Comparison of ENCODE assay signal across 8 cellular contexts in genomic region chr16:83898463-83899271, GRCh38. TPM values are rescaled to one million over a fixed set of nuclear protein-coding genes. Genes with fewer than 3 reads are reported as not detected.
DNase-seq lines count a peak whose midpoint lies in the region; ATAC-seq, FAIRE-seq and TF ChIP-seq lines count a peak whose summit lies in the region.

Gene MLYCD (plus strand): TSS chr16:83899115. CDS start chr16:83899145, 30 bp downstream.

- H3K79me2 ChIP-seq in HepG2 (ENCODE audit: insufficient read depth, low read length) = peaks cover 5% of the 10 kb centered on the region

- POLR2A ChIA-PET in AG04449 (lab: Yijun Ruan, JAX) = no interaction called here
- POLR2A ChIA-PET in activated CD4-positive, alpha-beta T cell treated with anti-CD3 and anti-CD28 coated beads, Interleukin-2, amount 10 ng/mL, durations not matched to agents 7 days and 5 days (lab: Charles Lee) = no interaction called here
- POLR2A ChIA-PET in HepG2 (lab: Yijun Ruan, JAX) = interaction anchor here (0.8 to 1.0 kb wide), 2 partner anchors 46 to 55 kb away, joined by 4 read pairs; partner anchors contain the start of gene OSGIN1

- H3K4me3 ChIP-seq in AG04449 (ENCODE audit: low read depth, low read length) (peak within 1 kb of the TSS; percentile 70), HepG2 (replicated peaks in 1 of 3; ENCODE audit: insufficient read depth in 1 of 3, low read depth in 2 of 3, low read length in 3 of 3) (peak within 1 kb of the TSS; percentile 68 to 84 (median 74))

- peaks cover 39% of the 10 kb centered on the region for H3K4me1 ChIP-seq in HepG2 (ENCODE audit: insufficient read depth, low read length)

- in situ Hi-C loops in HepG2 (cut with HindIII; ENCODE audit: extremely low pct_ligation_motif_present, low pct_unique_long_range_greater_than_20kb) = no loop called here

- intact Hi-C loops in HepG2 (cut with micrococcal nuclease; ENCODE audit: unreplicated experiment) = loop anchor here (2.0 kb wide), 1 partner anchor 54 kb away; the partner anchor contains the start of gene OSGIN1

- CTCF ChIA-PET in AG04449 (lab: Yijun Ruan, JAX) = interaction anchor here (0.9 to 2.3 kb wide), 2 partner anchors 27 to 58 kb away, joined by 4 to 7 read pairs; no protein-coding TSS in a partner anchor
- CTCF ChIA-PET in activated CD4-positive, alpha-beta T cell treated with anti-CD3 and anti-CD28 coated beads, Interleukin-2, amount 10 ng/mL, durations not matched to agents 7 days and 5 days (lab: Charles Lee) = interaction anchor here (0.7 kb wide), 1 partner anchor 75 kb away, joined by 3 read pairs; no protein-coding TSS in a partner anchor
- CTCF ChIA-PET in HepG2 (lab: Yijun Ruan, JAX; ENCODE audit: low intra/inter-chr PET ratio, low total read pairs) = no interaction called here

- H2AFZ ChIP-seq in HepG2 (ENCODE audit: low read length) = peak within 1 kb of the TSS; percentile 88

- peak within 1 kb of the TSS; percentile 94 for H3K4me3 Mint-ChIP-seq in activated CD4-positive, alpha-beta T cell treated with anti-CD3 and anti-CD28 coated beads, Interleukin-2, amount 10 ng/mL, durations not matched to agents 7 days and 5 days

- H3K36me3 ChIP-seq in HepG2 (replicated peaks in 1 of 2; ENCODE audit: control insufficient read depth in 1 of 2, insufficient read depth in 2 of 2, low read length in 2 of 2) = no peaks in the 10 kb centered on the region

- peak within 1 kb of the TSS; percentile 98 for H3K4me2 ChIP-seq in HepG2 (ENCODE audit: low read depth, low read length)

- peak; percentile 61 to 74 for TF ChIP-seq POLR2A in HepG2 (IDR thresholded peaks at IDR 0.05; ENCODE audit: insufficient read depth in 1 of 2, low read depth in 2 of 2, low read length in 2 of 2)

- 7% methylated on average over 10 of the region's 69 CpGs for WGBS in HepG2 (ENCODE audit: low lambda C conversion rate)

- ATAC-seq in GM18520 (IDR thresholded peaks at IDR 0.05; ENCODE audit: unreplicated experiment) (peak; percentile 82), HG03039 (IDR thresholded peaks at IDR 0.05; ENCODE audit: unreplicated experiment) (peak; percentile 88), HepG2 (peak; percentile 93)

- TF ChIP-seq EP300 in HepG2 (IDR thresholded peaks at IDR 0.05; ENCODE audit: low read depth in 2 of 2, low read length in 2 of 2) (peak; percentile 11 to 33; a peak in 2 of 4 replicates), HepG2 (CRISPR knock-in tag; IDR thresholded peaks at IDR 0.05; ENCODE audit: borderline replicate concordance) (peak; percentile 38; the same call in 1 of the 2 replicates)

- TF ChIP-seq RAD21 in HepG2 (CRISPR knock-in tag; IDR thresholded peaks at IDR 0.05) = no peak

- peaks cover 15% of the 10 kb centered on the region for H3K27me3 Mint-ChIP-seq in activated CD4-positive, alpha-beta T cell treated with anti-CD3 and anti-CD28 coated beads, Interleukin-2, amount 10 ng/mL, durations not matched to agents 7 days and 5 days

- H3K4me1 Mint-ChIP-seq in activated CD4-positive, alpha-beta T cell treated with anti-CD3 and anti-CD28 coated beads, Interleukin-2, amount 10 ng/mL, durations not matched to agents 7 days and 5 days = peaks cover 28% of the 10 kb centered on the region

- no peaks in the 10 kb centered on the region for H3K36me3 Mint-ChIP-seq in activated CD4-positive, alpha-beta T cell treated with anti-CD3 and anti-CD28 coated beads, Interleukin-2, amount 10 ng/mL, durations not matched to agents 7 days and 5 days (ENCODE audit: low read depth)

- DNase-seq in AG04449 (ENCODE audit: low read depth, low spot score) = no peak
- DNase-seq in NCI-H345 (lab: John Stamatoyannopoulos, UW) = peak; percentile 75
- peak; percentile 72 for DNase-seq in activated CD4-positive, alpha-beta T cell treated with anti-CD3 and anti-CD28 coated beads, Interleukin-2, amount 10 ng/mL, durations not matched to agents 7 days and 5 days
- peak; percentile 59 for DNase-seq in dedifferentiated amniotic fluid mesenchymal stem cell (ENCODE audit: extremely low spot score)
- peak; percentile 76 for DNase-seq in HepG2 (ENCODE audit: low spot score)
- DNase-seq in stimulated activated CD4-positive, alpha-beta T cell treated with anti-CD3 and anti-CD28 coated beads, Interleukin-2, amount 100 ng/mL, for 48 hours = peak; percentile 55 to 62

- H3K9me3 Mint-ChIP-seq in activated CD4-positive, alpha-beta T cell treated with anti-CD3 and anti-CD28 coated beads, Interleukin-2, amount 10 ng/mL, durations not matched to agents 7 days and 5 days = no peaks in the 10 kb centered on the region

- TF ChIP-seq CTCF in AG04449 (IDR thresholded peaks at IDR 0.05; ENCODE audit: insufficient read depth, low read length, missing control alignments) (no peak), HepG2 (CRISPR knock-in tag; IDR thresholded peaks at IDR 0.05) (no peak)

- peaks cover 0 to 13% of the 10 kb centered on the region in 2 experiments; a peak in 3 of 5 replicates for H3K27me3 ChIP-seq in HepG2 (ENCODE audit: control insufficient read depth in 1 of 2, insufficient read depth in 2 of 2, low read length in 2 of 2)

- peak within 1 kb of the TSS; percentile 88 for H3K27ac Mint-ChIP-seq in activated CD4-positive, alpha-beta T cell treated with anti-CD3 and anti-CD28 coated beads, Interleukin-2, amount 10 ng/mL, durations not matched to agents 7 days and 5 days

- peak within 1 kb of the TSS; percentile 82 for H3K9ac ChIP-seq in HepG2 (ENCODE audit: insufficient read depth, low read depth, low read length)

- FAIRE-seq in HepG2 (lab: Jason Lieb, UNC) = no peak

- H3K27ac ChIP-seq in HepG2 (ENCODE audit: extremely low read length, insufficient read depth, low read length) = peak within 1 kb of the TSS; percentile 83

- TSS peak; percentile 61 for BruUV-seq in HepG2 (replicated peaks; lab: Mats Ljungman, UMichigan)

- no peaks in the 10 kb centered on the region for H4K20me1 ChIP-seq in HepG2 (ENCODE audit: insufficient read depth, low read length)

- H3K9me3 ChIP-seq in HepG2 (ENCODE audit: low read length) = no peaks in the 10 kb centered on the region

TF ChIP-seq in HepG2, 621 proteins besides CTCF, POLR2A, EP300 and RAD21 (continues in another document):
- no peak for TF ChIP-seq TRIM22 (IDR thresholded peaks at IDR 0.05)
- no peak for TF ChIP-seq ZSCAN29 (CRISPR knock-in tag; conservative IDR thresholded peaks at IDR 0.05)
- TF ChIP-seq HMG20A (CRISPR knock-in tag; IDR thresholded peaks at IDR 0.05; ENCODE audit: borderline replicate concordance) = 0 out of 2 replicates have a peak, but pooled peaks have one; percentile 10
- TF ChIP-seq ZNF230 (CRISPR knock-in tag; IDR thresholded peaks at IDR 0.05) = no peak
- TF ChIP-seq KMT2B (CRISPR knock-in tag; IDR thresholded peaks at IDR 0.05) = no peak

RNA-seq across cellular contexts. Expression of gene MLYCD, which starts in this region (rescaled TPM):
- total RNA-seq in activated CD4-positive, alpha-beta T cell treated with anti-CD3 and anti-CD28 coated beads, Interleukin-2, amount 10 ng/mL, durations not matched to agents 7 days and 5 days = 1 to 10 TPM; 5.3 TPM
- total RNA-seq in HepG2 (2016; rRNA removed; fragmentation: Illumina TruSeq; extraction: Trizol) = 2.8 and 4.0 TPM in 2 replicates
- total RNA-seq in HepG2 (2016; cell fraction: cytosol; rRNA removed; fragmentation: Illumina TruSeq; extraction: Trizol; ENCODE audit: low read depth) = 0.79 and 0.91 TPM in 2 replicates
- total RNA-seq in HepG2 (2016; cell fraction: insoluble cytoplasmic fraction; rRNA removed; fragmentation: Illumina TruSeq; extraction: Trizol) = 2.6 and 3.4 TPM in 2 replicates
- 1.7 and 1.9 TPM in 2 replicates for total RNA-seq in HepG2 (2016; cell fraction: membrane; rRNA removed; fragmentation: Illumina TruSeq; extraction: Trizol)
- total RNA-seq in HepG2 (2016; cell fraction: nucleus; rRNA removed; fragmentation: Illumina TruSeq; extraction: Trizol) = 3.8 and 4.8 TPM in 2 replicates
- 1.8 and 2.0 TPM in 2 replicates for polyA plus RNA-seq in HepG2 (2011; rRNA removed)
- polyA plus RNA-seq in HepG2 (2011; cell fraction: cytosol; rRNA removed) = 1.4 and 1.5 TPM in 2 replicates
- 5.0 and 5.9 TPM in 2 replicates for polyA plus RNA-seq in HepG2 (2011; cell fraction: nucleus; rRNA removed)
- polyA plus RNA-seq in HepG2 (2012) = 1.5 and 2.0 TPM in 2 replicates
- polyA plus RNA-seq in HepG2 (2016; cell fraction: cytosol; fragmentation: Illumina TruSeq; extraction: Trizol; ENCODE audit: low read depth) = 0.28 and 0.36 TPM in 2 replicates
- 3.1 and 3.6 TPM in 2 replicates for polyA plus RNA-seq in HepG2 (2016; cell fraction: insoluble cytoplasmic fraction; fragmentation: Illumina TruSeq; extraction: Trizol; ENCODE audit: low read depth)
- polyA plus RNA-seq in HepG2 (2016; cell fraction: membrane; fragmentation: Illumina TruSeq; extraction: Trizol; ENCODE audit: low read depth) = 0.69 and 0.76 TPM in 2 replicates
- polyA plus RNA-seq in HepG2 (2016; cell fraction: nucleus; fragmentation: Illumina TruSeq; extraction: Trizol; ENCODE audit: insufficient read depth, low read depth) = 4.2 and 4.4 TPM in 2 replicates
- polyA minus RNA-seq in HepG2 (2011; rRNA and poly(A)+ RNA removed; ENCODE audit: low replicate concordance) = 1.8 and 5.1 TPM in 2 replicates
- 0.79 and 1.4 TPM in 2 replicates for polyA minus RNA-seq in HepG2 (2011; cell fraction: cytosol; rRNA and poly(A)+ RNA removed)
- 8.5 and 8.8 TPM in 2 replicates for polyA minus RNA-seq in HepG2 (2011; cell fraction: nucleus; rRNA and poly(A)+ RNA removed)
